ENCODE assay signal across 17 cellular contexts in the genomic region with DNA sequence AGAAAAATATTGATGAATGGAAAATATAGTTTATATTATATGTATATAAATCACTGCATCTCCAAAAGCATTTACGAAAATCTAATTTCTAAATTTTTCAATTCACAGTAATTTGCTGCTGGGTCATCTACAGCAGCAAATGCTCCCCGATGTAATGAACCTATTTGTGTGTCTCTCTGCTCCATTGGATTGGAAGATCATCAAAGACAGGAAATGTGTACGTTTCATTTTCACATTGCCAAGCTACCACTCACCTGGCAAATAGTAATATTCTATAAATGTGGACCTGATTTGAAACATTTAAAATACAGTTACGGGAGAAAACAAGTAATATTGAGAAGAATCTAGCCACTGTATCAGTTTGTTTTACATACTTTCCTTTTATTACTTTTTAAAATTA.
A peak's percentile ranks its signal among the peaks of the same experiment; 100 is the strongest.
DNase-seq lines count a peak whose midpoint lies in the region; ATAC-seq and TF ChIP-seq lines count a peak whose summit lies in the region.
"Had no signal": no experiment of that assay in that cellular context is flagged by ENCODE, and none has a peak within 500 bp of the region (broad histone marks: within the 10 kb centered on the region; RNA-seq: fewer than 3 reads in every experiment).

No MANE protein-coding gene starts in this region.

- no peaks in the 10 kb centered on the region for H3K27me3 ChIP-seq in OCI-LY3 (ENCODE audit: low read depth, low read length)
- H3K27me3 ChIP-seq in adrenal gland = no peaks in the 10 kb centered on the region
- H3K27me3 ChIP-seq: BLaER1 treated with 17β-estradiol and CSF1 and Interleukin-3, amounts not matched to agents 10 nM and 100 nM had no signal

- TF ChIP-seq CTCF in OCI-LY3 (IDR thresholded peaks at IDR 0.05; ENCODE audit: low read depth, low read length) (no peak), progenitor cell of endocrine pancreas (IDR thresholded peaks at IDR 0.05; ENCODE audit: unreplicated experiment) (no peak), adrenal gland (IDR thresholded peaks at IDR 0.05) (no peak)

- no peak overlapping the region for H3K4me3 Mint-ChIP-seq in progenitor cell of endocrine pancreas (ENCODE audit: low read depth)
- H3K4me3 Mint-ChIP-seq: B cell; CD4-positive, alpha-beta T cell; CD8-positive, alpha-beta T cell had no signal

- WGBS in adrenal gland, 4 donors = 67 to 82% (median 75%) methylated on average over 4 of the region's 4 CpGs

- H3K9me3 ChIP-seq in OCI-LY3 (ENCODE audit: insufficient read depth, low read length) (no peaks in the 10 kb centered on the region), adrenal gland (replicated peaks in 1 of 3) (no peaks in the 10 kb centered on the region)
- H3K9me3 ChIP-seq: A549; BLaER1 treated with 17β-estradiol and CSF1 and Interleukin-3, amounts not matched to agents 10 nM and 100 nM; Caco-2 had no signal

- H3K4me1 Mint-ChIP-seq in progenitor cell of endocrine pancreas (ENCODE audit: low read depth) = peaks cover 17% of the 10 kb centered on the region
- H3K4me1 Mint-ChIP-seq: B cell had no signal

- H3K36me3 Mint-ChIP-seq in progenitor cell of endocrine pancreas (ENCODE audit: insufficient read depth) = peaks cover 22% of the 10 kb centered on the region
- H3K36me3 Mint-ChIP-seq: CD8-positive, alpha-beta T cell had no signal

- peak; percentile 52 for ATAC-seq in GM19351 (IDR thresholded peaks at IDR 0.05; ENCODE audit: unreplicated experiment)
- ATAC-seq: A549; CD8-positive, alpha-beta T cell had no signal

- H3K9me3 Mint-ChIP-seq in progenitor cell of endocrine pancreas (ENCODE audit: low read depth) = peaks cover 22% of the 10 kb centered on the region
- H3K9me3 Mint-ChIP-seq: CD4-positive, alpha-beta T cell; CD8-positive, alpha-beta T cell had no signal

- no peak overlapping the region for H3K9ac ChIP-seq in OCI-LY3 (ENCODE audit: low read length)
- H3K9ac ChIP-seq: BLaER1 treated with 17β-estradiol and CSF1 and Interleukin-3, amounts not matched to agents 10 nM and 100 nM had no signal

- no peaks in the 10 kb centered on the region for H3K36me3 ChIP-seq in OCI-LY3 (replicated peaks; ENCODE audit: low read depth, low read length)
- H3K36me3 ChIP-seq in adrenal gland (replicated peaks in 1 of 2) = no peaks in the 10 kb centered on the region
- H3K36me3 ChIP-seq: BLaER1 treated with 17β-estradiol and CSF1 and Interleukin-3, amounts not matched to agents 10 nM and 100 nM had no signal

- H2AFZ ChIP-seq in OCI-LY3 (ENCODE audit: low read depth, low read length) = no peak overlapping the region

- H3K4me1 ChIP-seq in OCI-LY3 (ENCODE audit: low read length) (peaks cover 56% of the 10 kb centered on the region), adrenal gland (replicated peaks in 1 of 2) (no peaks in the 10 kb centered on the region)
- H3K4me1 ChIP-seq: A549; BLaER1 treated with 17β-estradiol and CSF1 and Interleukin-3, amounts not matched to agents 10 nM and 100 nM; Caco-2 had no signal

- H3K79me2 ChIP-seq in OCI-LY3 (ENCODE audit: low read length) = no peaks in the 10 kb centered on the region

- DNase-seq in progenitor cell of endocrine pancreas (ENCODE audit: low spot score, unreplicated experiment) = no peak
- no peak for DNase-seq in adrenal gland
- no peak for DNase-seq in activated CD8-positive, alpha-beta memory T cell treated with anti-CD3 and anti-CD28 coated beads, Interleukin-2, amount 50 U/mL, for 4 hours
- DNase-seq: AML-193; Caco-2; Calu3; CD4-positive, alpha-beta T cell; CD8-positive, alpha-beta T cell; DMS79 treated with DMSO at 0.1 percent for 48 hours; GDM1 had no signal

- no peak for TF ChIP-seq POLR2A in adrenal gland (IDR thresholded peaks at IDR 0.05)

- no peaks in the 10 kb centered on the region for H4K20me1 ChIP-seq in OCI-LY3 (ENCODE audit: insufficient read depth, low read length)
- H4K20me1 ChIP-seq: BLaER1 treated with 17β-estradiol and CSF1 and Interleukin-3, amounts not matched to agents 10 nM and 100 nM had no signal

- H3K27ac ChIP-seq in OCI-LY3 (ENCODE audit: low read length) (no peak overlapping the region), adrenal gland (no peak overlapping the region)
- H3K27ac ChIP-seq: 22Rv1; A549; BLaER1 treated with 17β-estradiol and CSF1 and Interleukin-3, amounts not matched to agents 10 nM and 100 nM; C4-2B had no signal

- peak overlapping the region; percentile 59 for H3K27ac Mint-ChIP-seq in progenitor cell of endocrine pancreas
- H3K27ac Mint-ChIP-seq: B cell; CD4-positive, alpha-beta T cell; CD8-positive, alpha-beta T cell had no signal

- intact Hi-C loops in adrenal gland (cut with DNase I) = no loop called here

- no peaks in the 10 kb centered on the region for H3K27me3 Mint-ChIP-seq in progenitor cell of endocrine pancreas

- peak overlapping the region; percentile 47 for H3K4me2 ChIP-seq in OCI-LY3 (ENCODE audit: low read length)
- H3K4me2 ChIP-seq: A549; BLaER1 treated with 17β-estradiol and CSF1 and Interleukin-3, amounts not matched to agents 10 nM and 100 nM had no signal

- H3K4me3 ChIP-seq in OCI-LY3 (ENCODE audit: low read length) = peak overlapping the region; percentile 15; the same call in 1 of the 2 replicates
- no peak overlapping the region for H3K4me3 ChIP-seq in adrenal gland
- H3K4me3 ChIP-seq: A549; BLaER1 treated with 17β-estradiol and CSF1 and Interleukin-3, amounts not matched to agents 10 nM and 100 nM had no signal
